12 cellular contexts compared by ENCODE assay signal in the genomic region with DNA sequence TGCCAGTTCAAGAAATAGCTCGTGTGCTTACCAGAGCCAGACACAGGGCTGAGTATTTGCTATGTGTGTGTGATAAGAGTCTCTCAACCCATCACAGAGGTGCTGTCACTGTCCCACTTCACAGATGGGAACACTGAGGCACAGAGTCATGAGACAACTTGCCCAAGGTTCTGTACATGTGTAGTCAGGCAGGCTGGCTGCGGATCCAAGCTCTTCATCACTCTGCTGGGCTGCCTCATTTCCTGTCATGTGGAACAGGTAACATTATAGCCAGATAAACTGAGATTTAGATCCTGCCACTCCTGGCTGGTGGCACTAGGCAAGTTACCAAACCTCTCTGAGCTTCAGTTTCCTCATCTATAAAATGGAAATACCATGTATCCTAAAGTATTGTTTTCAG.
DNase-seq lines count a peak whose midpoint lies in the region; ATAC-seq and TF ChIP-seq lines count a peak whose summit lies in the region.
"Had no signal": no experiment of that assay in that cellular context is flagged by ENCODE, and none has a peak within 500 bp of the region (broad histone marks: within the 10 kb centered on the region; RNA-seq: fewer than 3 reads in every experiment).

No MANE protein-coding gene starts in this region.

- DNase-seq in DND-41: no peak
- no peak for DNase-seq in T-cell
- peak; percentile 56 for DNase-seq in epithelial cell of esophagus (ENCODE audit: low read depth)
- DNase-seq in trophoblast cell: no peak
- DNase-seq in GM13976 (ENCODE audit: low spot score): no peak
- no peak for DNase-seq in NCI-H524 treated with DMSO at 0.1 percent for 48 hours (lab: John Stamatoyannopoulos, UW)
- no peak for DNase-seq in NCI-H748 treated with DMSO at 0.1 percent for 48 hours (lab: John Stamatoyannopoulos, UW)
- DNase-seq: activated CD4-positive, CD25-positive, alpha-beta regulatory T cell treated with anti-CD3 and anti-CD28 coated beads, Interleukin-2, amount 50 U/mL, for 72 hours; DMS 273 treated with DMSO at 0.1 percent for 48 hours; PC-9; retina had no signal

- no peak overlapping the region for H3K4me2 ChIP-seq in DND-41 (ENCODE audit: insufficient read depth, low read length)
- H3K4me2 ChIP-seq in trophoblast cell (ENCODE audit: low read length): no peak overlapping the region

- H4K91ac ChIP-seq in trophoblast cell (ENCODE audit: low read depth, low read length): peak overlapping the region; percentile 20

- H3K9me3 Mint-ChIP-seq in T-cell: no peaks in the 10 kb centered on the region

- H3K4me1 ChIP-seq in DND-41 (ENCODE audit: insufficient read depth, low read length) (peaks cover 44% of the 10 kb centered on the region), trophoblast cell (ENCODE audit: control insufficient read depth in 1 of 2, insufficient read depth in 2 of 2, low read length in 2 of 2) (peaks cover 33 to 34% of the 10 kb centered on the region in 2 experiments)

- no peak overlapping the region for H3K4ac ChIP-seq in trophoblast cell (ENCODE audit: low read depth, low read length)

- peaks cover 18% of the 10 kb centered on the region; the same call in 1 of the 2 replicates for H3K36me3 ChIP-seq in DND-41 (ENCODE audit: insufficient read depth, low read length)
- H3K36me3 ChIP-seq in trophoblast cell (ENCODE audit: control insufficient read depth in 1 of 2, insufficient read depth in 2 of 2, low read length in 2 of 2): no peaks in the 10 kb centered on the region

- no peak overlapping the region for H3K9ac ChIP-seq in DND-41 (ENCODE audit: low read depth, low read length)
- no peak overlapping the region for H3K9ac ChIP-seq in trophoblast cell (ENCODE audit: low read length)

- H3K4me3 Mint-ChIP-seq in T-cell: peak overlapping the region in 2 of 3 donors; percentile 3 to 29

- H2BK5ac ChIP-seq in trophoblast cell (ENCODE audit: low read depth, low read length, poor library complexity): no peak overlapping the region

- H2AFZ ChIP-seq in DND-41 (ENCODE audit: low read depth, low read length): no peak overlapping the region
- no peak overlapping the region for H2AFZ ChIP-seq in trophoblast cell (ENCODE audit: insufficient read depth, low read length, poor library complexity)
- H2AFZ ChIP-seq: PC-9 had no signal

- WGBS in trophoblast cell (ENCODE audit: extremely low coverage, insufficient coverage, insufficient read length): no CpG with 5 or more reads among the region's 2 CpGs

- H3K27ac ChIP-seq in DND-41 (ENCODE audit: low read length): peak overlapping the region; percentile 18; the same call in 1 of the 2 replicates
- H3K27ac ChIP-seq in trophoblast cell (ENCODE audit: low read depth, low read length): no peak overlapping the region

- no peak overlapping the region for H3K18ac ChIP-seq in trophoblast cell (ENCODE audit: low read length)

- H3K9me3 ChIP-seq in DND-41 (ENCODE audit: insufficient read depth, low read length, severe bottlenecking) (no peaks in the 10 kb centered on the region), trophoblast cell (ENCODE audit: insufficient read depth, low read depth, low read length) (no peaks in the 10 kb centered on the region)

- H3K27ac Mint-ChIP-seq in T-cell: peak overlapping the region in 1 of 2 donors; percentile 98

- TF ChIP-seq CTCF in DND-41 (IDR thresholded peaks at IDR 0.05; ENCODE audit: borderline replicate concordance, extremely low read depth, low read length, poor library complexity, severe bottlenecking) (no peak), epithelial cell of esophagus (IDR thresholded peaks at IDR 0.05; ENCODE audit: insufficient read depth, low read depth, low read length, missing control alignments) (no peak), GM13976 (IDR thresholded peaks at IDR 0.05; ENCODE audit: borderline replicate concordance, control extremely low read depth, extremely low read depth, insufficient read depth, missing control alignments) (no peak)

- H3K79me2 ChIP-seq in DND-41 (ENCODE audit: insufficient read depth, low read length): peaks cover 77% of the 10 kb centered on the region
- H3K79me2 ChIP-seq in trophoblast cell (ENCODE audit: control insufficient read depth, insufficient read depth, low read length, poor library complexity): no peaks in the 10 kb centered on the region

- no peak overlapping the region for H2AK5ac ChIP-seq in trophoblast cell (ENCODE audit: low read length)

- H3K4me3 ChIP-seq in DND-41 (ENCODE audit: low read depth in 1 of 2, low read length in 2 of 2) (no peak overlapping the region), epithelial cell of esophagus (ENCODE audit: low read length) (no peak overlapping the region), trophoblast cell (ENCODE audit: low read depth, low read length) (no peak overlapping the region)
- H3K4me3 ChIP-seq: PC-9 had no signal

- no peak overlapping the region for H2BK120ac ChIP-seq in trophoblast cell (ENCODE audit: insufficient read depth, low read length, poor library complexity)

- H3K27me3 Mint-ChIP-seq in T-cell: no peaks in the 10 kb centered on the region

- H3K23ac ChIP-seq in trophoblast cell (ENCODE audit: low read length): no peak overlapping the region

- peaks cover 0 to 75% (median 0%) of the 10 kb centered on the region in 3 donors for H3K4me1 Mint-ChIP-seq in T-cell

- CTCF ChIA-PET in T-cell (lab: Charles Lee): interaction anchor here in 1 of 2 donors (1.3 to 1.7 kb wide), 2 partner anchors 24 to 42 kb away, joined by 3 to 5 read pairs; no protein-coding TSS in a partner anchor

- H4K8ac ChIP-seq in trophoblast cell (ENCODE audit: low read depth, low read length): no peak overlapping the region

- POLR2A ChIA-PET in T-cell (lab: Charles Lee): interaction anchor here in 1 of 2 donors (1.3 kb wide), 1 partner anchor 11 kb away, joined by 4 read pairs; no protein-coding TSS in a partner anchor

- no peak overlapping the region for H3K14ac ChIP-seq in trophoblast cell (ENCODE audit: low read length)

- H3K79me1 ChIP-seq in trophoblast cell (ENCODE audit: low read length): peaks cover 10% of the 10 kb centered on the region

- no peak overlapping the region for H4K12ac ChIP-seq in trophoblast cell (ENCODE audit: low read depth, low read length)

- no peak for ATAC-seq in DND-41 (ENCODE audit: insufficient read depth, low read depth)
- no peak for ATAC-seq in T-cell (replicated peaks in 1 of 4)
- no peak for ATAC-seq in GM18520 (IDR thresholded peaks at IDR 0.05; ENCODE audit: unreplicated experiment)

- in situ Hi-C loops in GM13976 (cut with MboI; ENCODE audit: low sequenced_read_pairs, unreplicated experiment): no loop called here

- no peaks in the 10 kb centered on the region for H3K27me3 ChIP-seq in DND-41 (ENCODE audit: insufficient read depth, low read length, poor library complexity)
- no peaks in the 10 kb centered on the region for H3K27me3 ChIP-seq in trophoblast cell (ENCODE audit: insufficient read depth, low read length)

- H4K20me1 ChIP-seq in DND-41 (ENCODE audit: insufficient read depth, low read length): peaks cover 47% of the 10 kb centered on the region

- H2BK12ac ChIP-seq in trophoblast cell (ENCODE audit: low read length): no peak overlapping the region

- H3K36me3 Mint-ChIP-seq in T-cell: peaks cover 15% of the 10 kb centered on the region
